ENCODE assay signal across 1 cellular context in the genomic region with DNA sequence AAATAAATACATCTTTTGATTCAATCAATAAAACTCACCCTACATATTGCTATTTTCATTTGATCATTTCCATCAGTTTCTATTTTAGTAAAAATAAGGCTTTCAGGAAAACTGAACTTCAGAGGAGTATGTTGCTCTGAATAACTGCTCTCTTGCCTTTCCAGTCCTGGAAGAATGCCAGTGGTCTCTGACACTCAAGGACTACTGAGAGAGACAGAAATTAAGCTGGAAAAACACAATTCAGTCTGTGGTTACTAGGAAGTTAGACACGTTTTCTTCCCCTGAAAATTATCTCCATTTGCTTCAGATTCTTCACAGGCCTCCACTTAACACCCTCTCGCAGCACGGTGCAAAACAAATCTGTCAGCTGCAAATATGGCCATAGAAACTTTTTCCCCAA.
TF ChIP-seq lines count a peak whose summit lies in the region.

No MANE protein-coding gene starts in this region.

TF ChIP-seq in HEK293, 187 proteins besides CTCF, POLR2A, EP300 and RAD21 (continued from another document):
- TF ChIP-seq, protein P1, sequence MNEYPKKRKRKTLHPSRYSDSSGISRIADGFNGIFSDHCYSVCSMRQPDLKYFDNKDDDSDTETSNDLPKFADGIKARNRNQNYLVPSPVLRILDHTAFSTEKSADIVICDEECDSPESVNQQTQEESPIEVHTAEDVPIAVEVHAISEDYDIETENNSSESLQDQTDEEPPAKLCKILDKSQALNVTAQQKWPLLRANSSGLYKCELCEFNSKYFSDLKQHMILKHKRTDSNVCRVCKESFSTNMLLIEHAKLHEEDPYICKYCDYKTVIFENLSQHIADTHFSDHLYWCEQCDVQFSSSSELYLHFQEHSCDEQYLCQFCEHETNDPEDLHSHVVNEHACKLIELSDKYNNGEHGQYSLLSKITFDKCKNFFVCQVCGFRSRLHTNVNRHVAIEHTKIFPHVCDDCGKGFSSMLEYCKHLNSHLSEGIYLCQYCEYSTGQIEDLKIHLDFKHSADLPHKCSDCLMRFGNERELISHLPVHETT (tag by site-specific recombination; IDR thresholded peaks at IDR 0.05), result no peak
